Comparison of ENCODE assay signal across 8 cellular contexts in genomic region chr11:119196833-119197483, GRCh38. TPM values are rescaled to one million over a fixed set of nuclear protein-coding genes. Genes with fewer than 3 reads are reported as not detected.
A peak's percentile ranks its signal among the peaks of the same experiment; 100 is the strongest.
DNase-seq lines count a peak whose midpoint lies in the region; ATAC-seq, FAIRE-seq and TF ChIP-seq lines count a peak whose summit lies in the region.

No MANE protein-coding gene starts in this region.

- intact Hi-C loops in left colon (cut with DNase I, micrococcal nuclease), result loop anchor here in 1 of 2 donors (10.0 kb wide), 1 partner anchor 52 kb away; the partner anchor contains the start of gene ABCG4

- ATAC-seq in HG03378 (IDR thresholded peaks at IDR 0.05; ENCODE audit: unreplicated experiment), result peak; percentile 56
- peak; percentile 85 for ATAC-seq in left colon
- no peak for ATAC-seq in GM19455 (IDR thresholded peaks at IDR 0.05; ENCODE audit: unreplicated experiment)

- no peaks in the 10 kb centered on the region for H3K9me3 Mint-ChIP-seq in chondrocyte (ENCODE audit: low read depth)

- H3K27ac Mint-ChIP-seq in chondrocyte (ENCODE audit: unreplicated experiment), result no peak overlapping the region

- H3K36me3 Mint-ChIP-seq in chondrocyte (ENCODE audit: low read depth), result no peaks in the 10 kb centered on the region

- peak; percentile 92 for TF ChIP-seq CTCF in chondrocyte (IDR thresholded peaks at IDR 0.05)

- FAIRE-seq in G401.6 (lab: Jason Lieb, UNC), result peak; percentile 94

- DNase-seq in NCI-H510A (lab: John Stamatoyannopoulos, UW) (peak; percentile 70), chondrocyte (ENCODE audit: low spot score) (no peak), left colon (peak in 1 of 2 donors; percentile 73)
- peak; percentile 51 for DNase-seq in activated CD4-positive, CD25-positive, alpha-beta regulatory T cell treated with anti-CD3 and anti-CD28 coated beads, Interleukin-2, amount 50 U/mL, for 72 hours
- DNase-seq in stimulated activated CD4-positive, alpha-beta T cell treated with anti-CD3 and anti-CD28 coated beads, TNF-alpha, amount 100 ng/mL, for 24 hours (ENCODE audit: low read depth in 3 of 3), result peak; percentile 30 to 71 (median 48)

- H3K4me1 Mint-ChIP-seq in chondrocyte (ENCODE audit: low read depth), result no peaks in the 10 kb centered on the region

- no peaks in the 10 kb centered on the region for H3K27me3 Mint-ChIP-seq in chondrocyte (ENCODE audit: low read depth)

- no peak overlapping the region for H3K4me3 Mint-ChIP-seq in chondrocyte (ENCODE audit: unreplicated experiment)

RNA-seq across cellular contexts. Expression of gene CBL, which starts 9.2 kb away (rescaled TPM):
- total RNA-seq in chondrocyte, result 17.8 to 25.8 TPM (median 25.5 TPM) in 3 replicates
- total RNA-seq in left colon, result 10 to 100 TPM; 12.4 to 14.1 TPM

RNA-seq across cellular contexts. Expression of gene NHERF4, which starts 11.7 kb away (rescaled TPM):
- total RNA-seq in chondrocyte, result not detected in 3 replicates
- total RNA-seq in left colon, result 10 to 100 TPM; 63.6 to 85.0 TPM

RNA-seq across cellular contexts. Expression of gene NLRX1, which starts 28.4 kb away (rescaled TPM):
- total RNA-seq in chondrocyte (13.0 to 20.1 TPM (median 19.2 TPM) in 3 replicates), left colon (10 to 100 TPM; 14.8 to 17.9 TPM)

RNA-seq across cellular contexts. Expression of gene ABCG4, which starts 48.1 kb away (rescaled TPM):
- total RNA-seq in chondrocyte, result 0.80 to 2.5 TPM (median 2.0 TPM) in 3 replicates
- total RNA-seq in left colon, result not detected

Comparison
In these comparisons a context has a peak if more than half of its experiments do, and no peak if none do; other contexts are left out.
1. RNA of gene NHERF4, which starts 11.7 kb away (total RNA-seq): 63.6 to 85.0 TPM in left colon; not detected in chondrocyte; every median in the first group is over 10 times any median in the second.